8 cellular contexts compared by ENCODE assay signal in genomic region chr17:73165616-73166404, GRCh38. TPM values are rescaled to one million over a fixed set of nuclear protein-coding genes. Genes with fewer than 3 reads are reported as not detected.
DNase-seq lines count a peak whose midpoint lies in the region; ATAC-seq and TF ChIP-seq lines count a peak whose summit lies in the region.

No MANE protein-coding gene starts in this region.

- intact Hi-C loops in CD4-positive, alpha-beta T cell (cut with DNase I, micrococcal nuclease): no loop called here

- 0 to 1% methylated on average over 51 of the region's 51 CpGs for WGBS in ectodermal cell, 2 experiments

- peaks cover 28% of the 10 kb centered on the region for H3K4me1 ChIP-seq in ectodermal cell (ENCODE audit: control insufficient read depth, insufficient read depth, low read length)

- H3K27me3 Mint-ChIP-seq in CD4-positive, alpha-beta T cell: peaks cover 75% of the 10 kb centered on the region
- H3K27me3 Mint-ChIP-seq in natural killer cell treated with Interleukin-12 subunit alpha and Interleukin-12 subunit beta and Interleukin-15 and Interleukin-18, amount 100 ng/mL, for 72 hours: peaks cover 56 to 57% of the 10 kb centered on the region in 2 donors

- POLR2A ChIA-PET in CD4-positive, alpha-beta T cell (lab: Charles Lee): no interaction called here

- no peaks in the 10 kb centered on the region for H3K9me3 ChIP-seq in CD4-positive, alpha-beta T cell (ENCODE audit: control insufficient read depth, low read length)
- H3K9me3 ChIP-seq in ectodermal cell (ENCODE audit: control insufficient read depth, low read length): no peaks in the 10 kb centered on the region

- H3K4me1 Mint-ChIP-seq in CD4-positive, alpha-beta T cell (ENCODE audit: low read depth): peaks cover 27% of the 10 kb centered on the region
- peaks cover 13 to 18% of the 10 kb centered on the region in 2 donors for H3K4me1 Mint-ChIP-seq in natural killer cell treated with Interleukin-12 subunit alpha and Interleukin-12 subunit beta and Interleukin-15 and Interleukin-18, amount 100 ng/mL, for 72 hours (ENCODE audit: low read depth in 2 of 2)

- no peaks in the 10 kb centered on the region for H3K9me3 Mint-ChIP-seq in CD4-positive, alpha-beta T cell
- no peaks in the 10 kb centered on the region for H3K9me3 Mint-ChIP-seq in natural killer cell treated with Interleukin-12 subunit alpha and Interleukin-12 subunit beta and Interleukin-15 and Interleukin-18, amount 100 ng/mL, for 72 hours

- H3K27me3 ChIP-seq in CD4-positive, alpha-beta T cell (ENCODE audit: control insufficient read depth, insufficient read depth, low read length): peaks cover 64% of the 10 kb centered on the region
- peaks cover 60% of the 10 kb centered on the region for H3K27me3 ChIP-seq in ectodermal cell (ENCODE audit: control insufficient read depth, insufficient read depth, low read length, poor library complexity, severe bottlenecking)

- H3K4me3 ChIP-seq in Jurkat, Clone E6-1 (ENCODE audit: low read length): peak overlapping the region; percentile 33
- peak overlapping the region; percentile 56 for H3K4me3 ChIP-seq in ectodermal cell (ENCODE audit: insufficient read depth, low read depth, low read length)

- H3K36me3 ChIP-seq in ectodermal cell (ENCODE audit: control insufficient read depth, insufficient read depth, low read length): no peaks in the 10 kb centered on the region

- TF ChIP-seq CTCF in CD4-positive, alpha-beta T cell (IDR thresholded peaks at IDR 0.05): no peak

- H3K36me3 Mint-ChIP-seq in CD4-positive, alpha-beta T cell (ENCODE audit: low read depth): no peaks in the 10 kb centered on the region
- no peaks in the 10 kb centered on the region for H3K36me3 Mint-ChIP-seq in natural killer cell treated with Interleukin-12 subunit alpha and Interleukin-12 subunit beta and Interleukin-15 and Interleukin-18, amount 100 ng/mL, for 72 hours

- CTCF ChIA-PET in CD4-positive, alpha-beta T cell (lab: Charles Lee): interaction anchor here (1.8 kb wide), 1 partner anchor 9 kb away, joined by 5 read pairs; no protein-coding TSS in a partner anchor

- no peak overlapping the region for H3K27ac ChIP-seq in CD4-positive, alpha-beta T cell (ENCODE audit: low read depth, low read length)
- no peak overlapping the region for H3K27ac ChIP-seq in ectodermal cell (ENCODE audit: insufficient read depth, low read depth, low read length, poor library complexity, severe bottlenecking)

- no peak for ATAC-seq in CD4-positive, alpha-beta T cell (ENCODE audit: poor library complexity)
- ATAC-seq in natural killer cell treated with Interleukin-12 subunit alpha and Interleukin-12 subunit beta and Interleukin-15 and Interleukin-18, amount 100 ng/mL, for 72 hours: no peak
- ATAC-seq in HG02973 (IDR thresholded peaks at IDR 0.05; ENCODE audit: unreplicated experiment) (no peak), HG02970 (IDR thresholded peaks at IDR 0.05; ENCODE audit: low FRiP score, unreplicated experiment) (no peak)

- H3K4me3 Mint-ChIP-seq in CD4-positive, alpha-beta T cell: peak overlapping the region; percentile 34
- peak overlapping the region; percentile 42 for H3K4me3 Mint-ChIP-seq in natural killer cell treated with Interleukin-12 subunit alpha and Interleukin-12 subunit beta and Interleukin-15 and Interleukin-18, amount 100 ng/mL, for 72 hours

- no peak overlapping the region for H3K27ac Mint-ChIP-seq in CD4-positive, alpha-beta T cell
- H3K27ac Mint-ChIP-seq in natural killer cell treated with Interleukin-12 subunit alpha and Interleukin-12 subunit beta and Interleukin-15 and Interleukin-18, amount 100 ng/mL, for 72 hours: no peak overlapping the region

- DNase-seq in CD4-positive, alpha-beta T cell: no peak
- no peak for DNase-seq in Jurkat, Clone E6-1 (ENCODE audit: low read depth, low spot score)
- DNase-seq in natural killer cell treated with Interleukin-12 subunit alpha and Interleukin-12 subunit beta and Interleukin-15 and Interleukin-18, amount 100 ng/mL, for 72 hours (ENCODE audit: low spot score): no peak
- DNase-seq in A172 (ENCODE audit: low spot score): no peak
- DNase-seq in stimulated activated CD4-positive, alpha-beta T cell treated with anti-CD3 and anti-CD28 coated beads, Interleukin-2, amount 100 ng/mL, for 48 hours: no peak

RNA-seq across cellular contexts. Expression of gene SSTR2, which starts 1.0 kb away (rescaled TPM):
- not detected for total RNA-seq in CD4-positive, alpha-beta T cell
- not detected for polyA plus RNA-seq in Jurkat, Clone E6-1 (2012; ENCODE audit: insufficient read depth, insufficient read length)
- polyA plus RNA-seq in ectodermal cell (2013, experiment 1 of 4): 1.2 TPM
- polyA plus RNA-seq in ectodermal cell (2013, experiment 2 of 4): 1.1 TPM
- 1.7 TPM for polyA plus RNA-seq in ectodermal cell (2013, experiment 3 of 4)
- polyA plus RNA-seq in ectodermal cell (2013, experiment 4 of 4): 2.7 TPM
- total RNA-seq in natural killer cell treated with Interleukin-12 subunit alpha and Interleukin-12 subunit beta and Interleukin-15 and Interleukin-18, amount 100 ng/mL, for 72 hours: not detected
- 4.3 and 4.8 TPM in 2 replicates for total RNA-seq in A172 (2014; rRNA removed; shearing (Covaris generic))

RNA-seq across cellular contexts. Expression of gene COG1, which starts 27.0 kb away (rescaled TPM):
- 10 to 100 TPM; 83.0 to 86.2 TPM for total RNA-seq in CD4-positive, alpha-beta T cell
- 47.8 TPM for polyA plus RNA-seq in Jurkat, Clone E6-1 (2012; ENCODE audit: insufficient read depth, insufficient read length)
- 22.4 TPM for polyA plus RNA-seq in ectodermal cell (2013, experiment 1 of 4)
- polyA plus RNA-seq in ectodermal cell (2013, experiment 2 of 4): 33.2 TPM
- polyA plus RNA-seq in ectodermal cell (2013, experiment 3 of 4): 21.9 TPM
- 24.4 TPM for polyA plus RNA-seq in ectodermal cell (2013, experiment 4 of 4)
- total RNA-seq in natural killer cell treated with Interleukin-12 subunit alpha and Interleukin-12 subunit beta and Interleukin-15 and Interleukin-18, amount 100 ng/mL, for 72 hours: 10 to 100 TPM; 27.4 to 28.0 TPM
- 25.3 and 28.0 TPM in 2 replicates for total RNA-seq in A172 (2014; rRNA removed; shearing (Covaris generic))
